Comparison of ENCODE assay signal across 1 cellular context in the genomic region with DNA sequence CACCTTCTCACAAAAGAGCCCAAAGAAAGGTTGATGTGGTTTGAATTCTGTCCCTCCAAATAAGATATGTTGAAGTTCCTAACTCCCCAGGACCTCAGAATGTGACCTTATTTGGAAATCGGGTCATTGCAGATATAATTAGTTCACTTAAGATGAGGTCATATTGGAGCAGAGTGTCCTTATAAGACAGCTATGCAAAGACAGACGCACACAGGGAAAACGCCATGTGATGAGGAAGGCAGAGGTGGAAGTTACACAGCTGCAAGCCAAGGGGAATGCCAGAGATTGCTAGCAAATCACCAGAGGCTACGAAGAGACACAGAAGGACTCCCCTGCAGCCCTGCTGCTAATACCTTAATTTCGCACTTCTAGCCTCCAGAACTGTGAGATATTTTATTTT.
TF ChIP-seq lines count a peak whose summit lies in the region.

No MANE protein-coding gene starts in this region.

TF ChIP-seq in GM23338, 12 proteins besides CTCF, POLR2A, EP300 and RAD21 (continued from another document):
- no peak for TF ChIP-seq ZNF462 (CRISPR knock-in tag; IDR thresholded peaks at IDR 0.05)
- no peak for TF ChIP-seq STAT1 (IDR thresholded peaks at IDR 0.05; ENCODE audit: unreplicated experiment)
- no peak for TF ChIP-seq NANOG (IDR thresholded peaks at IDR 0.05; ENCODE audit: borderline replicate concordance)
- no peak for TF ChIP-seq POLR2AphosphoS5 (IDR thresholded peaks at IDR 0.05; ENCODE audit: low read depth)
- TF ChIP-seq, protein P1, sequence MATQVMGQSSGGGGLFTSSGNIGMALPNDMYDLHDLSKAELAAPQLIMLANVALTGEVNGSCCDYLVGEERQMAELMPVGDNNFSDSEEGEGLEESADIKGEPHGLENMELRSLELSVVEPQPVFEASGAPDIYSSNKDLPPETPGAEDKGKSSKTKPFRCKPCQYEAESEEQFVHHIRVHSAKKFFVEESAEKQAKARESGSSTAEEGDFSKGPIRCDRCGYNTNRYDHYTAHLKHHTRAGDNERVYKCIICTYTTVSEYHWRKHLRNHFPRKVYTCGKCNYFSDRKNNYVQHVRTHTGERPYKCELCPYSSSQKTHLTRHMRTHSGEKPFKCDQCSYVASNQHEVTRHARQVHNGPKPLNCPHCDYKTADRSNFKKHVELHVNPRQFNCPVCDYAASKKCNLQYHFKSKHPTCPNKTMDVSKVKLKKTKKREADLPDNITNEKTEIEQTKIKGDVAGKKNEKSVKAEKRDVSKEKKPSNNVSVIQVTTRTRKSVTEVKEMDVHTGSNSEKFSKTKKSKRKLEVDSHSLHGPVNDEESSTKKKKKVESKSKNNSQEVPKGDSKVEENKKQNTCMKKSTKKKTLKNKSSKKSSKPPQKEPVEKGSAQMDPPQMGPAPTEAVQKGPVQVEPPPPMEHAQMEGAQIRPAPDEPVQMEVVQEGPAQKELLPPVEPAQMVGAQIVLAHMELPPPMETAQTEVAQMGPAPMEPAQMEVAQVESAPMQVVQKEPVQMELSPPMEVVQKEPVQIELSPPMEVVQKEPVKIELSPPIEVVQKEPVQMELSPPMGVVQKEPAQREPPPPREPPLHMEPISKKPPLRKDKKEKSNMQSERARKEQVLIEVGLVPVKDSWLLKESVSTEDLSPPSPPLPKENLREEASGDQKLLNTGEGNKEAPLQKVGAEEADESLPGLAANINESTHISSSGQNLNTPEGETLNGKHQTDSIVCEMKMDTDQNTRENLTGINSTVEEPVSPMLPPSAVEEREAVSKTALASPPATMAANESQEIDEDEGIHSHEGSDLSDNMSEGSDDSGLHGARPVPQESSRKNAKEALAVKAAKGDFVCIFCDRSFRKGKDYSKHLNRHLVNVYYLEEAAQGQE (IDR thresholded peaks at IDR 0.05; ENCODE audit: unreplicated experiment), result no peak
- TF ChIP-seq ZNF114 (CRISPR knock-in tag; IDR thresholded peaks at IDR 0.05), result no peak
